In the genomic region with DNA sequence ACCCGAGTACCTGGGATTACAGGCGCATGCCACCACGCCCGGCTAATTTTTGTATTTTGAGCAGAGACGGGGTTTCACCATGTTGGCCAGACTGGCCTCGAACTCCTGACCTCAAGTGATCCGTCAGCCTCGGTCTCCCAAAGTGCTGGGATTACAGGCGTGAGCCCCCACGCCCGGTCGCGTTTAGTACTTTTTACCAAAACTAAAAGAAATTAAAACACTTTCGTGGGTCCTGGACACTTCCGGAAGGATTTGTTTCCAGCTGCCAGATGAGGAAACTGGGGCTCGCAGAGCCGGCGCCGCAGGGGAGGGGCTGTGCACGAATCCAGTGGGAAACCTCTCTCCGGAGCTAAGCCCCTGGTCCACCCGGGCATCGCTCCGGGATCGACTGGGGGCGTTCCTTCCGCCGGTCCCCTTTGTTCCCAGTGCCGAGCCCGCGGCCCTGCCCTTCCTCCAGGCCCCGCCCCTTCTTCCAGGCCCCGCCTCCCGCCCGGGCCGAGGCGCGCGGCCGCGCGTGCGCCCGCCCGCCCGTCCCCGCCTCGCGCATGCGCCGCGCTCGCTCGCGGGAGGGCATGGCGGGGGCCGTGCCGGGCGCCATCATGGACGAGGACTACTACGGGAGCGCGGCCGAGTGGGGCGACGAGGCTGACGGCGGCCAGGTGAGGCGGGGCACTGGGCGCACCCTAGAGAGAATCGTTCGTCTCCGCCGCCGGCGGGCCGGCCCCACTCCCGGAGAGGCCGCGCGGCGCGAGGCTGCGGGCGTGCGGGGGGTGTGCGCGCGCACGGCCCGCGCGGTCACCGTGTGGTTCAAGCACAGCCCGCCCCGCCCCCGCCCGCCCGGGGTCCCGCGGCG, we compare ENCODE assay signal across 8 cellular contexts. TPM values are rescaled to one million over a fixed set of nuclear protein-coding genes. Genes with fewer than 3 reads are reported as not detected.
DNase-seq lines count a peak whose midpoint lies in the region; ATAC-seq, FAIRE-seq and TF ChIP-seq lines count a peak whose summit lies in the region.

A gene with protein sequence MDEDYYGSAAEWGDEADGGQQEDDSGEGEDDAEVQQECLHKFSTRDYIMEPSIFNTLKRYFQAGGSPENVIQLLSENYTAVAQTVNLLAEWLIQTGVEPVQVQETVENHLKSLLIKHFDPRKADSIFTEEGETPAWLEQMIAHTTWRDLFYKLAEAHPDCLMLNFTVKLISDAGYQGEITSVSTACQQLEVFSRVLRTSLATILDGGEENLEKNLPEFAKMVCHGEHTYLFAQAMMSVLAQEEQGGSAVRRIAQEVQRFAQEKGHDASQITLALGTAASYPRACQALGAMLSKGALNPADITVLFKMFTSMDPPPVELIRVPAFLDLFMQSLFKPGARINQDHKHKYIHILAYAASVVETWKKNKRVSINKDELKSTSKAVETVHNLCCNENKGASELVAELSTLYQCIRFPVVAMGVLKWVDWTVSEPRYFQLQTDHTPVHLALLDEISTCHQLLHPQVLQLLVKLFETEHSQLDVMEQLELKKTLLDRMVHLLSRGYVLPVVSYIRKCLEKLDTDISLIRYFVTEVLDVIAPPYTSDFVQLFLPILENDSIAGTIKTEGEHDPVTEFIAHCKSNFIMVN (plus strand): TSS at position 546 of the 853 bp plus-strand sequence. CDS start 54 bp downstream, at position 600.

- DNase-seq in DMS153 (lab: John Stamatoyannopoulos, UW) (peak; percentile 64), KBM-7 (peak; percentile 76), RCC 7860 (ENCODE audit: low spot score) (peak; percentile 75), fibroblast of lung (ENCODE audit: low read depth in 2 of 2) (peak; percentile 69 to 82)
- peak; percentile 86 for DNase-seq in activated T-helper 1 cell treated with anti-CD3 and anti-CD28 coated beads, Interleukin-12 subunit alpha, Interleukin-12 subunit beta, Interleukin-2, Interleukin-4 antibody, amounts not matched to agents 30 ng/mL and 10 ng/mL and 1 ng/mL, durations not matched to agents 14 hours and 24 hours and 36 hours (ENCODE audit: low spot score)
- DNase-seq in naive thymus-derived CD4-positive, alpha-beta T cell = peak; percentile 78 to 96 (median 88)

- no peak for TF ChIP-seq CTCF in fibroblast of lung (conservative IDR thresholded peaks at IDR 0.05 in 1 of 2, IDR thresholded peaks at IDR 0.05 in 1 of 2; ENCODE audit: low read depth in 1 of 2, low read length in 2 of 2)

- H3K9me3 Mint-ChIP-seq in activated T-helper 1 cell treated with anti-CD3 and anti-CD28 coated beads, Interleukin-12 subunit alpha, Interleukin-12 subunit beta, Interleukin-2, Interleukin-4 antibody, amounts not matched to agents 30 ng/mL and 10 ng/mL and 1 ng/mL, durations not matched to agents 14 hours and 24 hours and 36 hours = no peaks in the 10 kb centered on the region
- H3K9me3 Mint-ChIP-seq in naive thymus-derived CD4-positive, alpha-beta T cell = peaks cover 0 to 13% (median 6%) of the 10 kb centered on the region in 11 donors
- H3K9me3 Mint-ChIP-seq in stimulated activated memory B cell treated with anti-CD40 and anti-IgM and Interleukin-4, amounts not matched to agents 10 μg/mL and 1 μg/mL and 100 μg/mL, for 72 hours = peaks cover 6% of the 10 kb centered on the region

- no peak for FAIRE-seq in RCC 7860 (lab: Jason Lieb, UNC)

- peak within 1 kb of the TSS; percentile 94 for H3K4me3 Mint-ChIP-seq in activated T-helper 1 cell treated with anti-CD3 and anti-CD28 coated beads, Interleukin-12 subunit alpha, Interleukin-12 subunit beta, Interleukin-2, Interleukin-4 antibody, amounts not matched to agents 30 ng/mL and 10 ng/mL and 1 ng/mL, durations not matched to agents 14 hours and 24 hours and 36 hours
- H3K4me3 Mint-ChIP-seq in naive thymus-derived CD4-positive, alpha-beta T cell = peak within 1 kb of the TSS; percentile 86 to 97 (median 94)
- peak within 1 kb of the TSS; percentile 86 for H3K4me3 Mint-ChIP-seq in stimulated activated memory B cell treated with anti-CD40 and anti-IgM and Interleukin-4, amounts not matched to agents 10 μg/mL and 1 μg/mL and 100 μg/mL, for 72 hours

- peak within 1 kb of the TSS; percentile 79 for H3K9ac ChIP-seq in fibroblast of lung (ENCODE audit: insufficient read depth, low read length)

- H4K20me1 ChIP-seq in fibroblast of lung (ENCODE audit: control insufficient read depth, extremely low read depth, insufficient read depth, low read length) = no peaks in the 10 kb centered on the region

- peaks cover 12% of the 10 kb centered on the region for H3K27me3 Mint-ChIP-seq in activated T-helper 1 cell treated with anti-CD3 and anti-CD28 coated beads, Interleukin-12 subunit alpha, Interleukin-12 subunit beta, Interleukin-2, Interleukin-4 antibody, amounts not matched to agents 30 ng/mL and 10 ng/mL and 1 ng/mL, durations not matched to agents 14 hours and 24 hours and 36 hours (ENCODE audit: insufficient read depth)
- H3K27me3 Mint-ChIP-seq in naive thymus-derived CD4-positive, alpha-beta T cell = peaks cover 0 to 9% (median 0%) of the 10 kb centered on the region in 5 donors
- H3K27me3 Mint-ChIP-seq in stimulated activated memory B cell treated with anti-CD40 and anti-IgM and Interleukin-4, amounts not matched to agents 10 μg/mL and 1 μg/mL and 100 μg/mL, for 72 hours = no peaks in the 10 kb centered on the region

- peak within 1 kb of the TSS; percentile 68 to 98 (median 78) for H3K4me3 ChIP-seq in fibroblast of lung (replicated peaks in 1 of 4; ENCODE audit: control extremely low read depth in 1 of 4, insufficient read depth in 1 of 4, low read depth in 3 of 4, low read length in 4 of 4)
- peak within 1 kb of the TSS; percentile 91 for H3K4me3 ChIP-seq in naive thymus-derived CD4-positive, alpha-beta T cell (ENCODE audit: low read length)

- CTCF ChIA-PET in naive thymus-derived CD4-positive, alpha-beta T cell (lab: Charles Lee) = interaction anchor here (0.6 to 1.4 kb wide), 3 partner anchors 52 to 227 kb away, joined by 3 to 4 read pairs (median 3); no protein-coding TSS in a partner anchor

- no peaks in the 10 kb centered on the region for H3K36me3 ChIP-seq in fibroblast of lung (ENCODE audit: control insufficient read depth, insufficient read depth, low read length)
- peaks cover 0 to 6% (median 0%) of the 10 kb centered on the region in 3 experiments for H3K36me3 ChIP-seq in naive thymus-derived CD4-positive, alpha-beta T cell (ENCODE audit: control insufficient read depth in 2 of 3, insufficient read depth in 3 of 3, low read length in 3 of 3)

- in situ Hi-C loops in KBM-7 (cut with MboI; ENCODE audit: low pct_unique_long_range_greater_than_20kb, low sequenced_read_pairs) = no loop called here

- H3K36me3 Mint-ChIP-seq in activated T-helper 1 cell treated with anti-CD3 and anti-CD28 coated beads, Interleukin-12 subunit alpha, Interleukin-12 subunit beta, Interleukin-2, Interleukin-4 antibody, amounts not matched to agents 30 ng/mL and 10 ng/mL and 1 ng/mL, durations not matched to agents 14 hours and 24 hours and 36 hours (ENCODE audit: low read depth) = peaks cover 16% of the 10 kb centered on the region
- H3K36me3 Mint-ChIP-seq in naive thymus-derived CD4-positive, alpha-beta T cell = peaks cover 0 to 8% (median 3%) of the 10 kb centered on the region in 5 donors
- peaks cover 17% of the 10 kb centered on the region for H3K36me3 Mint-ChIP-seq in stimulated activated memory B cell treated with anti-CD40 and anti-IgM and Interleukin-4, amounts not matched to agents 10 μg/mL and 1 μg/mL and 100 μg/mL, for 72 hours

- ATAC-seq in GM21619 (IDR thresholded peaks at IDR 0.05; ENCODE audit: unreplicated experiment) = peak; percentile 73
- ATAC-seq in naive thymus-derived CD4-positive, alpha-beta T cell = peak; percentile 97
- ATAC-seq in stimulated activated memory B cell treated with anti-CD40 and anti-IgM and Interleukin-4, amounts not matched to agents 10 μg/mL and 1 μg/mL and 100 μg/mL, for 72 hours = peak; percentile 91

- H3K9me3 ChIP-seq in fibroblast of lung (ENCODE audit: control insufficient read depth, insufficient read depth, low read depth, low read length) = no peaks in the 10 kb centered on the region
- H3K9me3 ChIP-seq in naive thymus-derived CD4-positive, alpha-beta T cell (ENCODE audit: control insufficient read depth in 2 of 3, low read length in 3 of 3) = peaks cover 0 to 2% (median 0%) of the 10 kb centered on the region in 3 experiments

- H3K27ac ChIP-seq in fibroblast of lung (ENCODE audit: insufficient read depth, low read length) = peak within 1 kb of the TSS; percentile 51
- peak within 1 kb of the TSS; percentile 88 for H3K27ac ChIP-seq in naive thymus-derived CD4-positive, alpha-beta T cell (ENCODE audit: low read depth, low read length)

- peaks cover 36% of the 10 kb centered on the region for H3K79me2 ChIP-seq in fibroblast of lung (ENCODE audit: control insufficient read depth, insufficient read depth, low read length)

- H3K27me3 ChIP-seq in fibroblast of lung (ENCODE audit: control insufficient read depth, insufficient read depth, low read length) = no peaks in the 10 kb centered on the region
- no peaks in the 10 kb centered on the region for H3K27me3 ChIP-seq in naive thymus-derived CD4-positive, alpha-beta T cell (ENCODE audit: control insufficient read depth in 2 of 2, insufficient read depth in 2 of 2, low read length in 2 of 2)

- H3K4me2 ChIP-seq in fibroblast of lung (ENCODE audit: extremely low read depth, insufficient read depth, low read length) = peak within 1 kb of the TSS; percentile 81

- POLR2A ChIA-PET in naive thymus-derived CD4-positive, alpha-beta T cell (lab: Charles Lee) = interaction anchor here (0.6 to 2.3 kb wide), 7 partner anchors 12 to 99 kb away, joined by 3 to 16 read pairs (median 4); partner anchors contain the start of gene ATP5F1E

- intact Hi-C loops in activated T-helper 1 cell treated with anti-CD3 and anti-CD28 coated beads, Interleukin-12 subunit alpha, Interleukin-12 subunit beta, Interleukin-2, Interleukin-4 antibody, amounts not matched to agents 30 ng/mL and 10 ng/mL and 1 ng/mL, durations not matched to agents 14 hours and 24 hours and 36 hours (cut with micrococcal nuclease) = loop anchor here (1.0 to 5.0 kb wide), 10 partner anchors 26 to 1264 kb away; partner anchors contain the start of genes ATP5F1E, CTSZ, PRELID3B and VAPB
- intact Hi-C loops in naive thymus-derived CD4-positive, alpha-beta T cell (cut with micrococcal nuclease) = loop anchor here (1.0 to 5.0 kb wide), 10 partner anchors 24 to 674 kb away; partner anchors contain the start of genes ATP5F1E (in 2 of the 2), PRELID3B (in 2 of the 2), VAPB (in 2 of the 2) and RAB22A (in 1 of the 2)

- H3K27ac Mint-ChIP-seq in activated T-helper 1 cell treated with anti-CD3 and anti-CD28 coated beads, Interleukin-12 subunit alpha, Interleukin-12 subunit beta, Interleukin-2, Interleukin-4 antibody, amounts not matched to agents 30 ng/mL and 10 ng/mL and 1 ng/mL, durations not matched to agents 14 hours and 24 hours and 36 hours = peak within 1 kb of the TSS; percentile 91
- H3K27ac Mint-ChIP-seq in naive thymus-derived CD4-positive, alpha-beta T cell = peak within 1 kb of the TSS; percentile 77 to 98 (median 90)
- H3K27ac Mint-ChIP-seq in stimulated activated memory B cell treated with anti-CD40 and anti-IgM and Interleukin-4, amounts not matched to agents 10 μg/mL and 1 μg/mL and 100 μg/mL, for 72 hours = peak within 1 kb of the TSS; percentile 81

- no peaks in the 10 kb centered on the region for H3K4me1 ChIP-seq in fibroblast of lung (ENCODE audit: control insufficient read depth, extremely low read depth, insufficient read depth, low read length)
- H3K4me1 ChIP-seq in naive thymus-derived CD4-positive, alpha-beta T cell (ENCODE audit: control insufficient read depth in 2 of 2, insufficient read depth in 2 of 2, low read length in 2 of 2) = peaks cover 24% of the 10 kb centered on the region in 2 donors

- H3K4me1 Mint-ChIP-seq in activated T-helper 1 cell treated with anti-CD3 and anti-CD28 coated beads, Interleukin-12 subunit alpha, Interleukin-12 subunit beta, Interleukin-2, Interleukin-4 antibody, amounts not matched to agents 30 ng/mL and 10 ng/mL and 1 ng/mL, durations not matched to agents 14 hours and 24 hours and 36 hours (ENCODE audit: low read depth) = peaks cover 21% of the 10 kb centered on the region
- peaks cover 26 to 41% (median 32%) of the 10 kb centered on the region in 7 donors for H3K4me1 Mint-ChIP-seq in naive thymus-derived CD4-positive, alpha-beta T cell
- H3K4me1 Mint-ChIP-seq in stimulated activated memory B cell treated with anti-CD40 and anti-IgM and Interleukin-4, amounts not matched to agents 10 μg/mL and 1 μg/mL and 100 μg/mL, for 72 hours = peaks cover 49% of the 10 kb centered on the region

- peak within 1 kb of the TSS; percentile 85 for H2AFZ ChIP-seq in fibroblast of lung (ENCODE audit: low read length)

RNA-seq across cellular contexts. Expression of the gene that starts here (rescaled TPM):
- total RNA-seq in activated T-helper 1 cell treated with anti-CD3 and anti-CD28 coated beads, Interleukin-12 subunit alpha, Interleukin-12 subunit beta, Interleukin-2, Interleukin-4 antibody, amounts not matched to agents 30 ng/mL and 10 ng/mL and 1 ng/mL, durations not matched to agents 14 hours and 24 hours and 36 hours = 121 and 135 TPM in 2 replicates
- 46.2 and 46.9 TPM in 2 replicates for total RNA-seq in fibroblast of lung
- 78.8 and 95.3 TPM in 2 replicates for polyA plus RNA-seq in fibroblast of lung
- 48.9 and 65.2 TPM in 2 replicates for polyA plus RNA-seq in fibroblast of lung (2012)
- polyA minus RNA-seq in fibroblast of lung (ENCODE audit: low replicate concordance) = 61.1 and 97.4 TPM in 2 replicates
- 10 to 100 TPM; 84.5 to 96.1 (median 90.8) TPM for total RNA-seq in naive thymus-derived CD4-positive, alpha-beta T cell
- polyA plus RNA-seq in naive thymus-derived CD4-positive, alpha-beta T cell = 10 to 100 TPM; 65.0 to 81.6 TPM

Comparison
In these comparisons a context has a peak if more than half of its experiments do, and no peak if none do; other contexts are left out.
1. Peak in every context shown above with its lines: DNase-seq, ATAC-seq, H3K4me3 ChIP-seq and H3K27ac ChIP-seq.